In genomic region chrX:47619486-47620302, GRCh38 we compare ENCODE assay signal across 8 cellular contexts. TPM values are rescaled to one million over a fixed set of nuclear protein-coding genes. Genes with fewer than 3 reads are reported as not detected.
DNase-seq lines count a peak whose midpoint lies in the region; ATAC-seq and TF ChIP-seq lines count a peak whose summit lies in the region.

Gene SYN1, minus strand, starts transcription at chrX:47619857. Its CDS starts 129 bp downstream, at chrX:47619728.

- H3K36me3 Mint-ChIP-seq in naive thymus-derived CD4-positive, alpha-beta T cell, result no peaks in the 10 kb centered on the region

- intact Hi-C loops in esophagus squamous epithelium (cut with DNase I), result no loop called here
- intact Hi-C loops in naive thymus-derived CD4-positive, alpha-beta T cell (cut with micrococcal nuclease), result loop anchor here (1.0 to 5.0 kb wide), 4 partner anchors 37 to 427 kb away; partner anchors contain the start of genes ARAF (in 1 of the 2), TIMP1 (in 1 of the 2) and UBA1 (in 1 of the 2)

- H3K9ac ChIP-seq in HUES48 (ENCODE audit: low read depth, low read length), result no peak within 1 kb of the TSS

- H3K4me3 Mint-ChIP-seq in naive thymus-derived CD4-positive, alpha-beta T cell, result peak within 1 kb of the TSS; percentile 49 to 76 (median 69)

- peak; percentile 96 for ATAC-seq in naive thymus-derived CD4-positive, alpha-beta T cell

- POLR2A ChIA-PET in naive thymus-derived CD4-positive, alpha-beta T cell (lab: Charles Lee), result interaction anchor here (0.9 to 1.4 kb wide), 2 partner anchors 10 to 63 kb away, joined by 3 to 6 read pairs; partner anchors contain the start of gene CFP

- CTCF ChIA-PET in naive thymus-derived CD4-positive, alpha-beta T cell (lab: Charles Lee), result no interaction called here

- H3K27ac Mint-ChIP-seq in naive thymus-derived CD4-positive, alpha-beta T cell, result peak within 1 kb of the TSS in 3 of 9 donors; percentile 32 to 63 (median 39)

- peaks cover 23% of the 10 kb centered on the region for H3K9me3 ChIP-seq in HUES48 (ENCODE audit: control insufficient read depth, insufficient read depth, low read length)
- no peaks in the 10 kb centered on the region for H3K9me3 ChIP-seq in esophagus squamous epithelium
- no peaks in the 10 kb centered on the region for H3K9me3 ChIP-seq in naive thymus-derived CD4-positive, alpha-beta T cell (ENCODE audit: control insufficient read depth in 2 of 3, low read length in 3 of 3)

- H3K27ac ChIP-seq in ACC112 (ENCODE audit: low read depth, low read length) (no peak within 1 kb of the TSS), HUES48 (ENCODE audit: low read depth, low read length) (no peak within 1 kb of the TSS), esophagus squamous epithelium (no peak within 1 kb of the TSS)
- H3K27ac ChIP-seq in naive thymus-derived CD4-positive, alpha-beta T cell (ENCODE audit: low read depth, low read length), result no peak within 1 kb of the TSS

- no peaks in the 10 kb centered on the region for H3K79me2 ChIP-seq in ACC112 (ENCODE audit: control insufficient read depth, insufficient read depth, low read length, unreplicated experiment)

- H3K27me3 ChIP-seq in ACC112 (ENCODE audit: insufficient read depth, low read length) (no peaks in the 10 kb centered on the region), HUES48 (ENCODE audit: control insufficient read depth, insufficient read depth, low read length) (no peaks in the 10 kb centered on the region), esophagus squamous epithelium (peaks cover 0 to 15% (median 0%) of the 10 kb centered on the region in 4 donors)
- H3K27me3 ChIP-seq in naive thymus-derived CD4-positive, alpha-beta T cell (ENCODE audit: control insufficient read depth in 2 of 2, insufficient read depth in 2 of 2, low read length in 2 of 2), result no peaks in the 10 kb centered on the region

- H3K4me1 ChIP-seq in ACC112 (ENCODE audit: control insufficient read depth, insufficient read depth, low read length, unreplicated experiment) (no peaks in the 10 kb centered on the region), HUES48 (ENCODE audit: control insufficient read depth, insufficient read depth, low read length) (no peaks in the 10 kb centered on the region), esophagus squamous epithelium (peaks cover 0 to 15% (median 3%) of the 10 kb centered on the region in 3 donors)
- peaks cover 4% of the 10 kb centered on the region in 2 donors for H3K4me1 ChIP-seq in naive thymus-derived CD4-positive, alpha-beta T cell (ENCODE audit: control insufficient read depth in 2 of 2, insufficient read depth in 2 of 2, low read length in 2 of 2)

- H3K4me1 Mint-ChIP-seq in naive thymus-derived CD4-positive, alpha-beta T cell, result peaks cover 0 to 38% (median 13%) of the 10 kb centered on the region in 7 donors

- H2AFZ ChIP-seq in ACC112 (ENCODE audit: low read length, unreplicated experiment), result no peak within 1 kb of the TSS

- H3K36me3 ChIP-seq in ACC112 (ENCODE audit: insufficient read depth, low read length) (no peaks in the 10 kb centered on the region), HUES48 (ENCODE audit: control insufficient read depth, insufficient read depth, low read length) (no peaks in the 10 kb centered on the region), esophagus squamous epithelium (no peaks in the 10 kb centered on the region)
- no peaks in the 10 kb centered on the region for H3K36me3 ChIP-seq in naive thymus-derived CD4-positive, alpha-beta T cell (ENCODE audit: control insufficient read depth in 2 of 3, insufficient read depth in 3 of 3, low read length in 3 of 3)

- 0% methylated on average over 9 of the region's 88 CpGs; no CpG with 5 or more reads in 1 of the 2 donors for WGBS in esophagus squamous epithelium, 2 donors

- H3K27me3 Mint-ChIP-seq in naive thymus-derived CD4-positive, alpha-beta T cell, result peaks cover 0 to 61% (median 3%) of the 10 kb centered on the region in 5 donors

- TF ChIP-seq CTCF in esophagus squamous epithelium (IDR thresholded peaks at IDR 0.05), result peak in 5 of 6 experiments; percentile 10 to 52 (median 19)

- H3K4me3 ChIP-seq in ACC112 (ENCODE audit: low read depth, low read length) (peak within 1 kb of the TSS; percentile 47; the same call in 1 of the 2 replicates), HUES48 (ENCODE audit: low read depth, low read length) (peak within 1 kb of the TSS; percentile 57), esophagus squamous epithelium (peak within 1 kb of the TSS; percentile 16 to 59 (median 29))
- peak within 1 kb of the TSS; percentile 35 for H3K4me3 ChIP-seq in naive thymus-derived CD4-positive, alpha-beta T cell (ENCODE audit: low read length)

- peaks cover 0 to 6% (median 0%) of the 10 kb centered on the region in 11 donors for H3K9me3 Mint-ChIP-seq in naive thymus-derived CD4-positive, alpha-beta T cell

- DNase-seq in GM19238 (ENCODE audit: insufficient read length, low spot score), result peak; percentile 75
- peak; percentile 89 for DNase-seq in OCI-M1 (lab: John Stamatoyannopoulos, UW)
- peak; percentile 76 to 85 for DNase-seq in activated T-cell treated with anti-CD3 and anti-CD28 coated beads, Interleukin-2, amount 50 U/mL, for 48 hours
- DNase-seq in esophagus squamous epithelium (lab: John Stamatoyannopoulos, UW), result no peak
- peak; percentile 66 to 84 (median 75) for DNase-seq in naive thymus-derived CD4-positive, alpha-beta T cell
- peak; percentile 51 for DNase-seq in stimulated activated CD8-positive, alpha-beta memory T cell treated with anti-CD3 and anti-CD28 coated beads, Interleukin-7, amount 100 ng/mL, for 24 hours (ENCODE audit: low read depth)

- TF ChIP-seq POLR2A in esophagus squamous epithelium (IDR thresholded peaks at IDR 0.05), result no peak

RNA-seq across cellular contexts. Expression of gene SYN1, which starts in this region (rescaled TPM):
- total RNA-seq in esophagus squamous epithelium, result under 1 TPM in 1 of 4 donors, not detected in 3; 0.31 TPM
- 1 to 10 TPM in 2 of 5 experiments, under 1 TPM in 3; 0.24 to 1.5 (median 0.97) TPM for total RNA-seq in naive thymus-derived CD4-positive, alpha-beta T cell
- polyA plus RNA-seq in naive thymus-derived CD4-positive, alpha-beta T cell, result under 1 TPM; 0.58 to 0.74 TPM
